Comparison of ENCODE assay signal across 19 cellular contexts in genomic region chr16:73251608-73252007, GRCh38.
A peak's percentile ranks its signal among the peaks of the same experiment; 100 is the strongest.
DNase-seq lines count a peak whose midpoint lies in the region; ATAC-seq, FAIRE-seq and TF ChIP-seq lines count a peak whose summit lies in the region.
"Had no signal": no experiment of that assay in that cellular context is flagged by ENCODE, and none has a peak within 500 bp of the region (broad histone marks: within the 10 kb centered on the region; RNA-seq: fewer than 3 reads in every experiment).

No MANE protein-coding gene starts in this region.

- H3K14ac ChIP-seq in trophoblast cell (ENCODE audit: low read length), result no peak overlapping the region

- CTCF ChIA-PET in HepG2 (lab: Yijun Ruan, JAX; ENCODE audit: low intra/inter-chr PET ratio, low total read pairs) (no interaction called here), K562 (lab: Yijun Ruan, JAX; ENCODE audit: low intra/inter-chr PET ratio) (no interaction called here)

- H3K4me1 ChIP-seq in HepG2 (ENCODE audit: insufficient read depth, low read length), result no peaks in the 10 kb centered on the region
- no peaks in the 10 kb centered on the region for H3K4me1 ChIP-seq in right lobe of liver
- no peaks in the 10 kb centered on the region for H3K4me1 ChIP-seq in K562 (replicated peaks in 1 of 2; ENCODE audit: control insufficient read depth in 2 of 2, insufficient read depth in 2 of 2, low read length in 2 of 2)
- no peaks in the 10 kb centered on the region for H3K4me1 ChIP-seq in trophoblast cell (ENCODE audit: control insufficient read depth in 1 of 2, insufficient read depth in 2 of 2, low read length in 2 of 2)
- no peaks in the 10 kb centered on the region for H3K4me1 ChIP-seq in vagina
- H3K4me1 ChIP-seq: HAP-1 had no signal

- intact Hi-C loops in HepG2 (cut with micrococcal nuclease; ENCODE audit: unreplicated experiment), result no loop called here
- intact Hi-C loops in right lobe of liver (cut with DNase I), result no loop called here
- intact Hi-C loops in K562 (cut with micrococcal nuclease), result no loop called here
- intact Hi-C loops in vagina (cut with DNase I), result no loop called here

- H3K4ac ChIP-seq in trophoblast cell (ENCODE audit: low read depth, low read length), result no peak overlapping the region

- H4K12ac ChIP-seq in trophoblast cell (ENCODE audit: low read depth, low read length), result no peak overlapping the region

- no peak overlapping the region for H2BK5ac ChIP-seq in trophoblast cell (ENCODE audit: low read depth, low read length, poor library complexity)

- H3K79me2 ChIP-seq in HepG2 (ENCODE audit: insufficient read depth, low read length) (no peaks in the 10 kb centered on the region), K562 (ENCODE audit: control insufficient read depth, insufficient read depth, low read length) (no peaks in the 10 kb centered on the region), trophoblast cell (ENCODE audit: control insufficient read depth, insufficient read depth, low read length, poor library complexity) (no peaks in the 10 kb centered on the region)

- no peak overlapping the region for H2BK120ac ChIP-seq in trophoblast cell (ENCODE audit: insufficient read depth, low read length, poor library complexity)

- in situ Hi-C loops in HepG2 (cut with HindIII; ENCODE audit: extremely low pct_ligation_motif_present, low pct_unique_long_range_greater_than_20kb) (no loop called here), K562 (cut with MboI) (no loop called here)

- BruUV-seq in HepG2 (replicated peaks; lab: Mats Ljungman, UMichigan), result no TSS peak
- no TSS peak for BruUV-seq in K562 (replicated peaks; lab: Mats Ljungman, UMichigan)

- TF ChIP-seq CTCF in HepG2 (CRISPR knock-in tag; IDR thresholded peaks at IDR 0.05) (no peak), right lobe of liver (IDR thresholded peaks at IDR 0.05) (no peak), K562 (IDR thresholded peaks at IDR 0.05 in 2 of 3, conservative IDR thresholded peaks at IDR 0.05 in 1 of 3; ENCODE audit: insufficient read depth in 2 of 3, low read depth in 1 of 3, low read length in 3 of 3) (no peak), vagina (IDR thresholded peaks at IDR 0.05) (no peak)

- H3K9ac ChIP-seq in HepG2 (ENCODE audit: insufficient read depth, low read depth, low read length) (no peak overlapping the region), K562 (ENCODE audit: insufficient read depth in 1 of 2, low read depth in 2 of 2, low read length in 2 of 2) (no peak overlapping the region), trophoblast cell (ENCODE audit: low read length) (no peak overlapping the region)
- H3K9ac ChIP-seq: KMS-11 had no signal

- H3K9me1 ChIP-seq in K562 (ENCODE audit: control insufficient read depth, insufficient read depth, low read length), result no peaks in the 10 kb centered on the region

- H4K8ac ChIP-seq in trophoblast cell (ENCODE audit: low read depth, low read length), result no peak overlapping the region

- H3K27ac ChIP-seq in HepG2 (ENCODE audit: extremely low read length, insufficient read depth, low read length), result no peak overlapping the region
- no peak overlapping the region for H3K27ac ChIP-seq in right lobe of liver
- no peak overlapping the region for H3K27ac ChIP-seq in K562 (ENCODE audit: extremely low read depth, low read depth, low read length)
- no peak overlapping the region for H3K27ac ChIP-seq in trophoblast cell (ENCODE audit: low read depth, low read length)
- no peak overlapping the region for H3K27ac ChIP-seq in vagina
- H3K27ac ChIP-seq: 22Rv1, A549, C4-2B, HL-60, KMS-11 had no signal

- ATAC-seq in HepG2 (no peak), right lobe of liver (no peak), K562 (no peak), HG02763 (IDR thresholded peaks at IDR 0.05; ENCODE audit: unreplicated experiment) (no peak)
- ATAC-seq: A549 had no signal

- WGBS in HepG2 (ENCODE audit: low lambda C conversion rate), result 83% methylated on average over 7 of the region's 7 CpGs
- 75% methylated on average over 1 of the region's 7 CpGs for WGBS in right lobe of liver (ENCODE audit: insufficient coverage, low coverage, low lambda C conversion rate, missing lambda C conversion rate)
- 0% methylated on average over 5 of the region's 7 CpGs for WGBS in K562 (ENCODE audit: insufficient coverage, low coverage, missing lambda C conversion rate)
- no CpG with 5 or more reads among the region's 7 CpGs for WGBS in trophoblast cell (ENCODE audit: extremely low coverage, insufficient coverage, insufficient read length)

- no peaks in the 10 kb centered on the region for H3K79me1 ChIP-seq in trophoblast cell (ENCODE audit: low read length)

- H3K4me3 ChIP-seq in HepG2 (replicated peaks in 1 of 3; ENCODE audit: insufficient read depth in 1 of 3, low read depth in 2 of 3, low read length in 3 of 3) (no peak overlapping the region), right lobe of liver (no peak overlapping the region), K562 (no peak overlapping the region), trophoblast cell (ENCODE audit: low read depth, low read length) (peak overlapping the region; percentile 26), vagina (no peak overlapping the region)
- H3K4me3 ChIP-seq: A549, HAP-1 had no signal

- no peak overlapping the region for H3K4me2 ChIP-seq in HepG2 (ENCODE audit: low read depth, low read length)
- H3K4me2 ChIP-seq in K562 (ENCODE audit: insufficient read depth, low read length), result no peak overlapping the region
- no peak overlapping the region for H3K4me2 ChIP-seq in trophoblast cell (ENCODE audit: low read length)
- H3K4me2 ChIP-seq: A549, KMS-11 had no signal

- no peak for TF ChIP-seq EP300 in HepG2 (IDR thresholded peaks at IDR 0.05; ENCODE audit: low read depth in 2 of 2, low read length in 2 of 2)
- no peak for TF ChIP-seq EP300 in HepG2 (CRISPR knock-in tag; IDR thresholded peaks at IDR 0.05; ENCODE audit: borderline replicate concordance)
- no peak for TF ChIP-seq EP300 in K562 (IDR thresholded peaks at IDR 0.05; ENCODE audit: low read length)

- no peak overlapping the region for H3K18ac ChIP-seq in trophoblast cell (ENCODE audit: low read length)

- no peaks in the 10 kb centered on the region for H4K20me1 ChIP-seq in HepG2 (ENCODE audit: insufficient read depth, low read length)
- H4K20me1 ChIP-seq in K562 (replicated peaks; ENCODE audit: control insufficient read depth, insufficient read depth, low read length), result no peaks in the 10 kb centered on the region

- H4K91ac ChIP-seq in trophoblast cell (ENCODE audit: low read depth, low read length), result no peak overlapping the region

- TF ChIP-seq RAD21 in HepG2 (CRISPR knock-in tag; IDR thresholded peaks at IDR 0.05), result no peak
- TF ChIP-seq RAD21 in K562 (CRISPR knock-in tag; conservative IDR thresholded peaks at IDR 0.05 in 1 of 2, IDR thresholded peaks at IDR 0.05 in 1 of 2), result no peak

- H3K9me3 ChIP-seq in HepG2 (ENCODE audit: low read length) (no peaks in the 10 kb centered on the region), right lobe of liver (no peaks in the 10 kb centered on the region), K562 (replicated peaks; ENCODE audit: control insufficient read depth, insufficient read depth, low read depth, low read length) (no peaks in the 10 kb centered on the region; the same call in none of the 2 replicates), trophoblast cell (ENCODE audit: insufficient read depth, low read depth, low read length) (peaks cover 3% of the 10 kb centered on the region), vagina (no peaks in the 10 kb centered on the region)
- H3K9me3 ChIP-seq: A549, HAP-1 had no signal

- H2AK5ac ChIP-seq in trophoblast cell (ENCODE audit: low read length), result no peak overlapping the region

- TF ChIP-seq POLR2A in HepG2 (IDR thresholded peaks at IDR 0.05; ENCODE audit: insufficient read depth in 1 of 2, low read depth in 2 of 2, low read length in 2 of 2) (no peak), right lobe of liver (IDR thresholded peaks at IDR 0.05) (no peak), K562 (conservative IDR thresholded peaks at IDR 0.05) (no peak), vagina (IDR thresholded peaks at IDR 0.05) (no peak)

- POLR2A ChIA-PET in HepG2 (lab: Yijun Ruan, JAX), result no interaction called here
- POLR2A ChIA-PET in K562 (lab: Yijun Ruan, JAX), result no interaction called here

- H3K23ac ChIP-seq in trophoblast cell (ENCODE audit: low read length), result peak overlapping the region; percentile 89

- no peak overlapping the region for H2BK12ac ChIP-seq in trophoblast cell (ENCODE audit: low read length)

- H3K27me3 ChIP-seq in HepG2 (ENCODE audit: control insufficient read depth in 1 of 2, insufficient read depth in 2 of 2, low read length in 2 of 2), result no peaks in the 10 kb centered on the region
- H3K27me3 ChIP-seq in right lobe of liver, result no peaks in the 10 kb centered on the region
- no peaks in the 10 kb centered on the region for H3K27me3 ChIP-seq in K562 (ENCODE audit: control insufficient read depth in 2 of 2, insufficient read depth in 2 of 2, low read length in 2 of 2)
- H3K27me3 ChIP-seq in trophoblast cell (ENCODE audit: insufficient read depth, low read length), result no peaks in the 10 kb centered on the region
- no peaks in the 10 kb centered on the region for H3K27me3 ChIP-seq in vagina

- DNase-seq in HepG2 (ENCODE audit: low spot score) (no peak), right lobe of liver (no peak), K562 (ENCODE audit: extremely low read depth in 1 of 4, low spot score in 3 of 4) (no peak), trophoblast cell (no peak), hepatic stellate cell (ENCODE audit: low spot score) (no peak), vagina (ENCODE audit: extremely low spot score in 2 of 2) (no peak)
- DNase-seq: AML-193; CD4-positive, alpha-beta T cell; DMS153; DMS79; GDM1; GOT3 had no signal

- H3K36me3 ChIP-seq in HepG2 (replicated peaks in 1 of 2; ENCODE audit: control insufficient read depth in 1 of 2, insufficient read depth in 2 of 2, low read length in 2 of 2) (no peaks in the 10 kb centered on the region), right lobe of liver (no peaks in the 10 kb centered on the region), K562 (ENCODE audit: control insufficient read depth, insufficient read depth, low read length) (no peaks in the 10 kb centered on the region), trophoblast cell (ENCODE audit: control insufficient read depth in 1 of 2, insufficient read depth in 2 of 2, low read length in 2 of 2) (no peaks in the 10 kb centered on the region), vagina (no peaks in the 10 kb centered on the region)
- H3K36me3 ChIP-seq: HAP-1 had no signal

- no peak for FAIRE-seq in HepG2 (lab: Jason Lieb, UNC)
- peak; percentile 68 for FAIRE-seq in K562 (lab: Jason Lieb, UNC)
- FAIRE-seq: A549 had no signal

- H2AFZ ChIP-seq in HepG2 (ENCODE audit: low read length), result no peak overlapping the region
- no peak overlapping the region for H2AFZ ChIP-seq in K562 (ENCODE audit: low read depth, low read length)
- no peak overlapping the region for H2AFZ ChIP-seq in trophoblast cell (ENCODE audit: insufficient read depth, low read length, poor library complexity)

TF ChIP-seq in K562, 482 proteins besides CTCF, POLR2A, EP300 and RAD21 (continues in another document):
- TF ChIP-seq KLF16 (IDR thresholded peaks at IDR 0.05) (no peak), BACH1 (tag; IDR thresholded peaks at IDR 0.05) (no peak)

Comparison
In these comparisons a context has a peak if more than half of its experiments do, and no peak if none do; other contexts are left out.
1. Of the 241 proteins assayed by ChIP-seq in both HepG2 and K562: peak only in HepG2: HNRNPL; only in K562: none; in both: none; in neither: 240.